In the genomic region with DNA sequence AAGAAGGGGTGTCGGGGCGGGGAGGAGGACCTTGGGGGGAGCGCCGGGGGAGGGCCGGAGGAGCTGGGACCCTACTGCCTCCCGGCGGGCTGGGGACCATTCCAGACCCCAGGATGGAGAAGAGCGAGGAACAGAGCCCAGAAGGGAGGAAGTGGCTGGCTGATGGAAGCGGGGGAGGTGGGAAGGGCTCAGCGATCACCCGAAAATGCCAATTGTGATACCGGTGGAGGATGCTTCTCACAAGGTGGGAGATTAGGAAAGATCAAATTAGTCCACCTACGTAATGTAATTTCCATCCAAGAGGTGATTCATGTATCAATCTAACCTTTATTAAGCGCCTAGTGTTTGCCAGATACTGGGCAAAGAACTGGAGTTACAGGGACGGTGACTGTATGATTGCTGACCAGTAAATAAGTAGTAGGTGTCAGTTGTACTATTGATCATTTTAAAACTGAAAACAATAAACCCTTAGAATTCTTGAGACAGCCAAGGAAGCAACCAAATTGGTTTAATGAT, we compare ENCODE assay signal across 8 cellular contexts. TPM values are rescaled to one million over a fixed set of nuclear protein-coding genes. Genes with fewer than 3 reads are reported as not detected.
DNase-seq lines count a peak whose midpoint lies in the region; ATAC-seq lines count a peak whose summit lies in the region.

No MANE protein-coding gene starts in this region.

- intact Hi-C loops in activated T-helper 1 cell treated with anti-CD3 and anti-CD28 coated beads, Interleukin-12 subunit alpha, Interleukin-12 subunit beta, Interleukin-2, Interleukin-4 antibody, amounts not matched to agents 30 ng/mL and 10 ng/mL and 1 ng/mL, durations not matched to agents 14 hours and 24 hours and 36 hours (cut with micrococcal nuclease) = no loop called here

- peaks cover 65% of the 10 kb centered on the region for H3K27me3 ChIP-seq in iPS-18a (ENCODE audit: control insufficient read depth, insufficient read depth, low read length)

- H3K4me1 ChIP-seq in iPS-18a (ENCODE audit: control insufficient read depth, low read depth, low read length) = no peaks in the 10 kb centered on the region

- peaks cover 54% of the 10 kb centered on the region for H3K27me3 Mint-ChIP-seq in T-helper 1 cell treated with Interleukin-12 subunit alpha and Interleukin-12 subunit beta and Interleukin-4 antibody, amounts not matched to agents 30 μg/mL and 1 μg/mL, for 36 hours (ENCODE audit: low read depth)
- peaks cover 40% of the 10 kb centered on the region for H3K27me3 Mint-ChIP-seq in activated T-helper 1 cell treated with anti-CD3 and anti-CD28 coated beads, Interleukin-12 subunit alpha, Interleukin-12 subunit beta, Interleukin-2, Interleukin-4 antibody, amounts not matched to agents 30 ng/mL and 10 ng/mL and 1 ng/mL, durations not matched to agents 14 hours and 24 hours and 36 hours (ENCODE audit: insufficient read depth)
- H3K27me3 Mint-ChIP-seq in stimulated activated naive B cell treated with anti-CD40 and anti-IgM and Interleukin-4, amounts not matched to agents 10 μg/mL and 1 μg/mL and 100 μg/mL, for 72 hours = peaks cover 44 to 50% of the 10 kb centered on the region in 2 donors

- peak overlapping the region; percentile 21 for H3K4me3 Mint-ChIP-seq in T-helper 1 cell treated with Interleukin-12 subunit alpha and Interleukin-12 subunit beta and Interleukin-4 antibody, amounts not matched to agents 30 μg/mL and 1 μg/mL, for 36 hours
- H3K4me3 Mint-ChIP-seq in activated T-helper 1 cell treated with anti-CD3 and anti-CD28 coated beads, Interleukin-12 subunit alpha, Interleukin-12 subunit beta, Interleukin-2, Interleukin-4 antibody, amounts not matched to agents 30 ng/mL and 10 ng/mL and 1 ng/mL, durations not matched to agents 14 hours and 24 hours and 36 hours = peak overlapping the region; percentile 13
- peak overlapping the region; percentile 31 to 43 for H3K4me3 Mint-ChIP-seq in stimulated activated naive B cell treated with anti-CD40 and anti-IgM and Interleukin-4, amounts not matched to agents 10 μg/mL and 1 μg/mL and 100 μg/mL, for 72 hours

- H3K36me3 ChIP-seq in iPS-18a (ENCODE audit: control insufficient read depth, low read depth, low read length) = no peaks in the 10 kb centered on the region

- H3K4me1 Mint-ChIP-seq in T-helper 1 cell treated with Interleukin-12 subunit alpha and Interleukin-12 subunit beta and Interleukin-4 antibody, amounts not matched to agents 30 μg/mL and 1 μg/mL, for 36 hours (ENCODE audit: low read depth) = peaks cover 2% of the 10 kb centered on the region
- H3K4me1 Mint-ChIP-seq in activated T-helper 1 cell treated with anti-CD3 and anti-CD28 coated beads, Interleukin-12 subunit alpha, Interleukin-12 subunit beta, Interleukin-2, Interleukin-4 antibody, amounts not matched to agents 30 ng/mL and 10 ng/mL and 1 ng/mL, durations not matched to agents 14 hours and 24 hours and 36 hours (ENCODE audit: low read depth) = no peaks in the 10 kb centered on the region
- no peaks in the 10 kb centered on the region for H3K4me1 Mint-ChIP-seq in stimulated activated naive B cell treated with anti-CD40 and anti-IgM and Interleukin-4, amounts not matched to agents 10 μg/mL and 1 μg/mL and 100 μg/mL, for 72 hours

- H3K9me3 Mint-ChIP-seq in T-helper 1 cell treated with Interleukin-12 subunit alpha and Interleukin-12 subunit beta and Interleukin-4 antibody, amounts not matched to agents 30 μg/mL and 1 μg/mL, for 36 hours = no peaks in the 10 kb centered on the region
- H3K9me3 Mint-ChIP-seq in activated T-helper 1 cell treated with anti-CD3 and anti-CD28 coated beads, Interleukin-12 subunit alpha, Interleukin-12 subunit beta, Interleukin-2, Interleukin-4 antibody, amounts not matched to agents 30 ng/mL and 10 ng/mL and 1 ng/mL, durations not matched to agents 14 hours and 24 hours and 36 hours = no peaks in the 10 kb centered on the region
- no peaks in the 10 kb centered on the region for H3K9me3 Mint-ChIP-seq in stimulated activated naive B cell treated with anti-CD40 and anti-IgM and Interleukin-4, amounts not matched to agents 10 μg/mL and 1 μg/mL and 100 μg/mL, for 72 hours

- H3K36me3 Mint-ChIP-seq in T-helper 1 cell treated with Interleukin-12 subunit alpha and Interleukin-12 subunit beta and Interleukin-4 antibody, amounts not matched to agents 30 μg/mL and 1 μg/mL, for 36 hours (ENCODE audit: low read depth) = no peaks in the 10 kb centered on the region
- H3K36me3 Mint-ChIP-seq in activated T-helper 1 cell treated with anti-CD3 and anti-CD28 coated beads, Interleukin-12 subunit alpha, Interleukin-12 subunit beta, Interleukin-2, Interleukin-4 antibody, amounts not matched to agents 30 ng/mL and 10 ng/mL and 1 ng/mL, durations not matched to agents 14 hours and 24 hours and 36 hours (ENCODE audit: low read depth) = no peaks in the 10 kb centered on the region
- no peaks in the 10 kb centered on the region for H3K36me3 Mint-ChIP-seq in stimulated activated naive B cell treated with anti-CD40 and anti-IgM and Interleukin-4, amounts not matched to agents 10 μg/mL and 1 μg/mL and 100 μg/mL, for 72 hours

- no peak overlapping the region for H3K27ac Mint-ChIP-seq in T-helper 1 cell treated with Interleukin-12 subunit alpha and Interleukin-12 subunit beta and Interleukin-4 antibody, amounts not matched to agents 30 μg/mL and 1 μg/mL, for 36 hours
- no peak overlapping the region for H3K27ac Mint-ChIP-seq in activated T-helper 1 cell treated with anti-CD3 and anti-CD28 coated beads, Interleukin-12 subunit alpha, Interleukin-12 subunit beta, Interleukin-2, Interleukin-4 antibody, amounts not matched to agents 30 ng/mL and 10 ng/mL and 1 ng/mL, durations not matched to agents 14 hours and 24 hours and 36 hours
- H3K27ac Mint-ChIP-seq in stimulated activated naive B cell treated with anti-CD40 and anti-IgM and Interleukin-4, amounts not matched to agents 10 μg/mL and 1 μg/mL and 100 μg/mL, for 72 hours = no peak overlapping the region

- H3K9ac ChIP-seq in iPS-18a (ENCODE audit: low read length) = no peak overlapping the region

- H3K9me3 ChIP-seq in iPS-18a (ENCODE audit: control insufficient read depth, low read depth, low read length) = no peaks in the 10 kb centered on the region

- H3K27ac ChIP-seq in iPS-18a (ENCODE audit: low read length) = no peak overlapping the region

- ATAC-seq in stimulated activated naive B cell treated with anti-CD40 and anti-IgM and Interleukin-4, amounts not matched to agents 10 μg/mL and 1 μg/mL and 100 μg/mL, for 72 hours (replicated peaks) = no peak
- ATAC-seq in esophagus mucosa = no peak

- peak overlapping the region; percentile 39 for H3K4me3 ChIP-seq in iPS-18a (ENCODE audit: low read length)

- no peak for DNase-seq in T-helper 1 cell
- DNase-seq in activated T-helper 1 cell treated with anti-CD3 and anti-CD28 coated beads, Interleukin-12 subunit alpha, Interleukin-12 subunit beta, Interleukin-2, Interleukin-4 antibody, amounts not matched to agents 30 ng/mL and 10 ng/mL and 1 ng/mL, durations not matched to agents 14 hours and 24 hours and 36 hours (ENCODE audit: low spot score) = no peak
- DNase-seq in stimulated activated naive B cell treated with anti-CD40 and anti-IgM and Interleukin-4, amounts not matched to agents 10 μg/mL and 1 μg/mL and 100 μg/mL, for 72 hours = no peak
- no peak for DNase-seq in stimulated activated CD4-positive, alpha-beta T cell treated with anti-CD3 and anti-CD28 coated beads, Interleukin-15, amount 100 ng/mL, for 24 hours
- no peak for DNase-seq in KG1 (lab: John Stamatoyannopoulos, UW)

RNA-seq across cellular contexts. Expression of a gene that starts 0.5 kb away (rescaled TPM):
- 0.10 and 0.17 TPM in 2 replicates for total RNA-seq in activated T-helper 1 cell treated with anti-CD3 and anti-CD28 coated beads, Interleukin-12 subunit alpha, Interleukin-12 subunit beta, Interleukin-2, Interleukin-4 antibody, amounts not matched to agents 30 ng/mL and 10 ng/mL and 1 ng/mL, durations not matched to agents 14 hours and 24 hours and 36 hours
- 1.1 TPM for total RNA-seq in esophagus mucosa
